In the genomic region with DNA sequence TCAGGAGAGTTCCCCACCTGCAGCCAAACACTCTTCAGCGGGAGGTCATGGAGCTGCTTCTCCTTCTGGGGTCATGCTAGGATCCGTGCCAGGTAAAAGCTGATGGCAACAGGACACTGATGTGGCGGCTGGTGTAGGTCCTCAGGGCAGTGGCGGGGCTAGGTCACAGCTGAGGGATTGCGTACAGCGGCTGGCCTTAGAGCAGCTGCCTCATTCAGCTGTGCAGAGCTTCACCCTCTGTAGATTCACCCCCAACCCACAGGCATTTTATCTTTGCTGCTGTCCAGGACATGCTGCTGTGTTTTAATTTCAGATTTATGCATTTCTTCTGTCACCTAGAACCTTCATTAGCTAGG, we compare ENCODE assay signal across 16 cellular contexts. TPM values are rescaled to one million over a fixed set of nuclear protein-coding genes. Genes with fewer than 3 reads are reported as not detected.
DNase-seq lines count a peak whose midpoint lies in the region; ATAC-seq and TF ChIP-seq lines count a peak whose summit lies in the region.
"Had no signal": no experiment of that assay in that cellular context is flagged by ENCODE, and none has a peak within 500 bp of the region (broad histone marks: within the 10 kb centered on the region; RNA-seq: fewer than 3 reads in every experiment).

No MANE protein-coding gene starts in this region.

- no peak for TF ChIP-seq RAD21 in neural cell (conservative IDR thresholded peaks at IDR 0.05)

- no peak overlapping the region for H2AFZ ChIP-seq in neural cell (ENCODE audit: low read depth, low read length)
- H2AFZ ChIP-seq in trophoblast cell (ENCODE audit: insufficient read depth, low read length, poor library complexity) = no peak overlapping the region

- no peak overlapping the region for H3K14ac ChIP-seq in trophoblast cell (ENCODE audit: low read length)

- no peak overlapping the region for H2AK5ac ChIP-seq in trophoblast cell (ENCODE audit: low read length)

- H3K9me3 ChIP-seq in neural cell (ENCODE audit: low read length) = peaks cover 3% of the 10 kb centered on the region
- no peaks in the 10 kb centered on the region for H3K9me3 ChIP-seq in upper lobe of right lung
- peaks cover 12% of the 10 kb centered on the region for H3K9me3 ChIP-seq in trophoblast cell (ENCODE audit: insufficient read depth, low read depth, low read length)
- H3K9me3 ChIP-seq: HAP-1, SK-N-SH had no signal

- ATAC-seq in upper lobe of right lung = no peak
- ATAC-seq in GM21367 (IDR thresholded peaks at IDR 0.05; ENCODE audit: unreplicated experiment) = no peak
- ATAC-seq in GM19397 (IDR thresholded peaks at IDR 0.05; ENCODE audit: unreplicated experiment) = no peak

- no peaks in the 10 kb centered on the region for H3F3A ChIP-seq in neural cell (ENCODE audit: insufficient read depth, low read length, poor library complexity, severe bottlenecking)

- no peaks in the 10 kb centered on the region for H3K36me3 ChIP-seq in neural cell (ENCODE audit: insufficient read depth, low read length)
- no peaks in the 10 kb centered on the region for H3K36me3 ChIP-seq in upper lobe of right lung
- no peaks in the 10 kb centered on the region for H3K36me3 ChIP-seq in trophoblast cell (ENCODE audit: control insufficient read depth in 1 of 2, insufficient read depth in 2 of 2, low read length in 2 of 2)
- H3K36me3 ChIP-seq: BLaER1, HAP-1 had no signal

- H3K18ac ChIP-seq in trophoblast cell (ENCODE audit: low read length) = no peak overlapping the region

- no peak overlapping the region for H3K27ac Mint-ChIP-seq in activated naive CD8-positive, alpha-beta T cell
- H3K27ac Mint-ChIP-seq in activated naive CD8-positive, alpha-beta T cell treated with anti-CD3 and anti-CD28 coated beads for 36 hours = no peak overlapping the region

- H3K27me3 ChIP-seq in neural cell (ENCODE audit: insufficient read depth, low read depth, low read length) = no peaks in the 10 kb centered on the region
- peaks cover 14% of the 10 kb centered on the region for H3K27me3 ChIP-seq in upper lobe of right lung
- H3K27me3 ChIP-seq in trophoblast cell (ENCODE audit: insufficient read depth, low read length) = peaks cover 14% of the 10 kb centered on the region

- no peak for TF ChIP-seq CTCF in neural cell (IDR thresholded peaks at IDR 0.05; ENCODE audit: poor library complexity, severe bottlenecking)
- no peak for TF ChIP-seq CTCF in upper lobe of right lung (IDR thresholded peaks at IDR 0.05)

- H4K8ac ChIP-seq in trophoblast cell (ENCODE audit: low read depth, low read length) = no peak overlapping the region

- H3K4me3 Mint-ChIP-seq in activated naive CD8-positive, alpha-beta T cell = peak overlapping the region; percentile 48
- H3K4me3 Mint-ChIP-seq in activated naive CD8-positive, alpha-beta T cell treated with anti-CD3 and anti-CD28 coated beads for 36 hours = no peak overlapping the region

- H4K20me1 ChIP-seq in neural cell (ENCODE audit: insufficient read depth) = no peaks in the 10 kb centered on the region

- no peaks in the 10 kb centered on the region for H3K9me2 ChIP-seq in neural cell (ENCODE audit: insufficient read depth, low read length)
- H3K9me2 ChIP-seq: SK-N-SH had no signal

- H3K79me1 ChIP-seq in trophoblast cell (ENCODE audit: low read length) = no peaks in the 10 kb centered on the region

- no peak overlapping the region for H4K12ac ChIP-seq in trophoblast cell (ENCODE audit: low read depth, low read length)

- peak overlapping the region; percentile 72 for H3K4me3 ChIP-seq in neural cell (ENCODE audit: low read length)
- H3K4me3 ChIP-seq in upper lobe of right lung = no peak overlapping the region
- no peak overlapping the region for H3K4me3 ChIP-seq in trophoblast cell (ENCODE audit: low read depth, low read length)
- H3K4me3 ChIP-seq: BLaER1, HAP-1 had no signal

- H3K23ac ChIP-seq in trophoblast cell (ENCODE audit: low read length) = no peak overlapping the region

- H3K4me1 ChIP-seq in upper lobe of right lung = peaks cover 13% of the 10 kb centered on the region
- H3K4me1 ChIP-seq in trophoblast cell (ENCODE audit: control insufficient read depth in 1 of 2, insufficient read depth in 2 of 2, low read length in 2 of 2) = peaks cover 4 to 8% of the 10 kb centered on the region in 2 experiments

- H3K36me3 Mint-ChIP-seq in activated naive CD8-positive, alpha-beta T cell = peaks cover 3% of the 10 kb centered on the region
- peaks cover 5% of the 10 kb centered on the region for H3K36me3 Mint-ChIP-seq in activated naive CD8-positive, alpha-beta T cell treated with anti-CD3 and anti-CD28 coated beads for 36 hours

- intact Hi-C loops in upper lobe of right lung (cut with DNase I) = no loop called here

- no peak overlapping the region for H3K4ac ChIP-seq in trophoblast cell (ENCODE audit: low read depth, low read length)

- no peak overlapping the region for H3K9ac ChIP-seq in neural cell (ENCODE audit: low read length)
- H3K9ac ChIP-seq in trophoblast cell (ENCODE audit: low read length) = no peak overlapping the region
- H3K9ac ChIP-seq: BLaER1, SK-N-SH had no signal

- H4K91ac ChIP-seq in trophoblast cell (ENCODE audit: low read depth, low read length) = no peak overlapping the region

- H3K79me2 ChIP-seq in neural cell (replicated peaks; ENCODE audit: insufficient read depth, low read length) (peaks cover 33% of the 10 kb centered on the region), trophoblast cell (ENCODE audit: control insufficient read depth, insufficient read depth, low read length, poor library complexity) (no peaks in the 10 kb centered on the region)

- H2BK120ac ChIP-seq in trophoblast cell (ENCODE audit: insufficient read depth, low read length, poor library complexity) = no peak overlapping the region

- no CpG with 5 or more reads among the region's 6 CpGs for WGBS in trophoblast cell (ENCODE audit: extremely low coverage, insufficient coverage, insufficient read length)

- no peaks in the 10 kb centered on the region for H3K9me3 Mint-ChIP-seq in activated naive CD8-positive, alpha-beta T cell (ENCODE audit: low read depth)
- H3K9me3 Mint-ChIP-seq in activated naive CD8-positive, alpha-beta T cell treated with anti-CD3 and anti-CD28 coated beads for 36 hours = no peaks in the 10 kb centered on the region

- H3K4me2 ChIP-seq in neural cell (ENCODE audit: low read length) (peak overlapping the region; percentile 65), trophoblast cell (ENCODE audit: low read length) (no peak overlapping the region)
- H3K4me2 ChIP-seq: BLaER1, SK-N-SH had no signal

- no peak overlapping the region for H2BK5ac ChIP-seq in trophoblast cell (ENCODE audit: low read depth, low read length, poor library complexity)

- H3K4me1 Mint-ChIP-seq in activated naive CD8-positive, alpha-beta T cell (ENCODE audit: low read depth) = peaks cover 33% of the 10 kb centered on the region
- H3K4me1 Mint-ChIP-seq in activated naive CD8-positive, alpha-beta T cell treated with anti-CD3 and anti-CD28 coated beads for 36 hours = peaks cover 24% of the 10 kb centered on the region

- H3K27ac ChIP-seq in neural cell (ENCODE audit: low read length) (no peak overlapping the region), upper lobe of right lung (no peak overlapping the region), trophoblast cell (ENCODE audit: low read depth, low read length) (no peak overlapping the region)
- H3K27ac ChIP-seq: BLaER1, HL-60 had no signal

- no peak for DNase-seq in activated naive CD8-positive, alpha-beta T cell treated with anti-CD3 and anti-CD28 coated beads for 36 hours
- DNase-seq in cerebellar cortex (ENCODE audit: low spot score) (peak; percentile 32), upper lobe of right lung (peak; percentile 42), trophoblast cell (no peak)
- DNase-seq: NCI-H1105, NCI-H1694 treated with DMSO at 0.1 percent for 48 hours, NCI-H2107, NCI-H82, SK-N-SH had no signal

- no peaks in the 10 kb centered on the region for H3K27me3 Mint-ChIP-seq in activated naive CD8-positive, alpha-beta T cell
- no peaks in the 10 kb centered on the region for H3K27me3 Mint-ChIP-seq in activated naive CD8-positive, alpha-beta T cell treated with anti-CD3 and anti-CD28 coated beads for 36 hours

- TF ChIP-seq EP300 in neural cell (conservative IDR thresholded peaks at IDR 0.05; ENCODE audit: poor library complexity, severe bottlenecking) = no peak

- H2BK12ac ChIP-seq in trophoblast cell (ENCODE audit: low read length) = no peak overlapping the region

TF ChIP-seq in neural cell, 6 proteins besides CTCF, POLR2A, EP300 and RAD21 (continues in another document):
- TF ChIP-seq POLR2AphosphoS5 (IDR thresholded peaks at IDR 0.05) (no peak), EZH2 (IDR thresholded peaks at IDR 0.05; ENCODE audit: borderline replicate concordance, insufficient read depth, low read length, poor library complexity, severe bottlenecking) (no peak), TAF1 (IDR thresholded peaks at IDR 0.05; ENCODE audit: low read depth) (no peak), SMC3 (conservative IDR thresholded peaks at IDR 0.05; ENCODE audit: poor library complexity) (no peak), MXI1 (conservative IDR thresholded peaks at IDR 0.05; ENCODE audit: poor library complexity, severe bottlenecking) (no peak)

RNA-seq across cellular contexts. Expression of gene MCF2L, which starts 2.3 kb away (rescaled TPM):
- 10 to 100 TPM in 1 of 2 experiments, 1 to 10 TPM in 1; 9.3 to 10.7 TPM for total RNA-seq in activated naive CD8-positive, alpha-beta T cell treated with anti-CD3 and anti-CD28 coated beads for 36 hours
- 88.0 and 95.2 TPM in 2 replicates for polyA plus RNA-seq in neural cell
- 123 and 129 TPM in 2 replicates for polyA minus RNA-seq in neural cell
- total RNA-seq in upper lobe of right lung = 69.7 TPM
- polyA plus RNA-seq in trophoblast cell (2013) = 0.68 and 0.77 TPM in 2 replicates

Comparison
In these comparisons a context has a peak if more than half of its experiments do, and no peak if none do; other contexts are left out.
1. DNase-seq: peak in cerebellar cortex (single experiment) and upper lobe of right lung (single experiment); none in activated naive CD8-positive, alpha-beta T cell treated with anti-CD3 and anti-CD28 coated beads for 36 hours (single experiment) and trophoblast cell (0 of 2).